Comparison of ENCODE assay signal across 24 cellular contexts in the genomic region with DNA sequence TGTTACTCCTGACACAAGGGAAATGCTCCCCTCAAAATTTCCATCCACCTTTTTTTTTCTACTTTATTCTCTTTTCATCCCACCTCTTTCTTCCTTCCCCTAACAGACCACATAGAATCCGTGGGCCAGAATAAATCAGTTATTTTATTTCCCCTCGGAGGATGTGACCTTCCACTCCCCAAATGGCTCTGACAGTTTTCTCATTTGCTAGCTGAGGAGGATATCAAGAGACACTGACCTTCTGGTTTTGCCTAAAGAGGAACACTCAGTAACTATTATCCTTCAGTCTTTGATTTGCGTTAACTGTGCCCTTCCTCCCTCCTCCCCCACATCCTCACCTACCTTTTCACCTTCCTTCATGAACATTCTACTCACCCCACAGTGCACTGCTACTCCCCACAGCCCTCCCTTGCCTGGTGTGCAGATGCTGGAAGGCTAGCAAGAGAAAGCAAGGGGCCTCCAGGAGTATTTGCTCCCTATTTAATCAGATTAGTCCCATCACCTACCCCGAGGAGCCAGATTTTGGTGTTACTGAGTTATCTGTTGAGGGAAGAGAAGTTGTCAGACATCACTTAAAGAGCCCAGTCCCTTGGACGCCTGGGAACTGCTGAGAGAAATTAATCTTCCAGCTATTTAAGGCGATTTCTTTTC. TPM values are rescaled to one million over a fixed set of nuclear protein-coding genes. Genes with fewer than 3 reads are reported as not detected.
DNase-seq lines count a peak whose midpoint lies in the region; ATAC-seq, FAIRE-seq and TF ChIP-seq lines count a peak whose summit lies in the region.
"Had no signal": no experiment of that assay in that cellular context is flagged by ENCODE, and none has a peak within 500 bp of the region (broad histone marks: within the 10 kb centered on the region; RNA-seq: fewer than 3 reads in every experiment).

No MANE protein-coding gene starts in this region.

- H3K4me3 Mint-ChIP-seq in CD4-positive, CD25-positive, alpha-beta regulatory T cell = peak overlapping the region in 3 of 4 donors; percentile 5 to 33 (median 29)
- no peak overlapping the region for H3K4me3 Mint-ChIP-seq in H9
- H3K4me3 Mint-ChIP-seq: activated CD4-positive, alpha-beta memory T cell treated with anti-CD3 and anti-CD28 coated beads for 36 hours; dendritic cell treated with granulocyte-macrophage colony-stimulating factor and Interleukin-4, amounts not matched to agents 40 ng/mL and 50 ng/mL, for 4 days had no signal

- H4K20me1 ChIP-seq in H9 (ENCODE audit: control insufficient read depth, insufficient read depth, insufficient read length) = no peaks in the 10 kb centered on the region
- H4K20me1 ChIP-seq in K562 (replicated peaks; ENCODE audit: control insufficient read depth, insufficient read depth, low read length) = peaks cover 10% of the 10 kb centered on the region; the same call in 1 of the 2 replicates

- H3K4me3 ChIP-seq in CD4-positive, CD25-positive, alpha-beta regulatory T cell (ENCODE audit: low read depth, low read length) = no peak overlapping the region
- no peak overlapping the region for H3K4me3 ChIP-seq in K562
- H3K4me3 ChIP-seq: body of pancreas, gastroesophageal sphincter, smooth muscle cell, tibial artery had no signal

- POLR2A ChIA-PET in K562 (lab: Yijun Ruan, JAX) = interaction anchor here (0.6 to 6.6 kb wide), 7 partner anchors 8 to 37 kb away, joined by 3 to 65 read pairs (median 5); no protein-coding TSS in a partner anchor

- DNase-seq in CD4-positive, CD25-positive, alpha-beta regulatory T cell = no peak
- DNase-seq in H9 (no peak), K562 (ENCODE audit: extremely low read depth in 1 of 4, low spot score in 3 of 4) (no peak), NCI-H446 (lab: John Stamatoyannopoulos, UW) (no peak)
- DNase-seq in stimulated activated CD8-positive, alpha-beta memory T cell treated with anti-CD3 and anti-CD28 coated beads, Interleukin-4, amount 100 ng/mL, for 48 hours = no peak
- DNase-seq: activated CD4-positive, alpha-beta memory T cell treated with anti-CD3 and anti-CD28 coated beads for 36 hours; activated gamma-delta T cell; AML-193; body of pancreas; KG1; left ventricle myocardium superior; NCI-H1048; NCI-H2081 treated with DMSO at 0.1 percent for 48 hours; NCI-H774; tibial artery had no signal

- no peak overlapping the region for H2BK20ac ChIP-seq in H9 (ENCODE audit: low read depth, low read length, poor library complexity, severe bottlenecking)

- FAIRE-seq in K562 (lab: Jason Lieb, UNC) = no peak

- no peaks in the 10 kb centered on the region for H3K23me2 ChIP-seq in H9 (ENCODE audit: insufficient read length, low read depth, low read length, poor library complexity, severe bottlenecking)

- H3K56ac ChIP-seq in H9 (ENCODE audit: insufficient read length, low read depth, low read length) = no peak overlapping the region

- no peak overlapping the region for H3K4ac ChIP-seq in H9 (ENCODE audit: low read depth, low read length)

- no peak for TF ChIP-seq EP300 in K562 (IDR thresholded peaks at IDR 0.05; ENCODE audit: low read length)

- H3K27me3 ChIP-seq in CD4-positive, CD25-positive, alpha-beta regulatory T cell (ENCODE audit: control insufficient read depth, insufficient read depth, low read length) = no peaks in the 10 kb centered on the region
- H3K27me3 ChIP-seq in H9 (ENCODE audit: insufficient read depth, low read length) (no peaks in the 10 kb centered on the region), K562 (ENCODE audit: control insufficient read depth in 2 of 2, insufficient read depth in 2 of 2, low read length in 2 of 2) (no peaks in the 10 kb centered on the region)
- H3K27me3 ChIP-seq: body of pancreas, gastroesophageal sphincter, tibial artery had no signal

- peaks cover 10% of the 10 kb centered on the region for H3K36me3 ChIP-seq in CD4-positive, CD25-positive, alpha-beta regulatory T cell (ENCODE audit: control insufficient read depth, insufficient read depth, low read length)
- H3K36me3 ChIP-seq in K562 (ENCODE audit: control insufficient read depth, insufficient read depth, low read length) = peaks cover 28% of the 10 kb centered on the region; the same call in 2 of the 3 replicates

- H2AK5ac ChIP-seq in H9 (ENCODE audit: insufficient read length, low read length) = no peak overlapping the region

- H3K14ac ChIP-seq in H9 (ENCODE audit: insufficient read depth, low read length) = no peak overlapping the region

- H3K4me1 Mint-ChIP-seq in CD4-positive, CD25-positive, alpha-beta regulatory T cell = peaks cover 12 to 42% (median 15%) of the 10 kb centered on the region in 4 donors
- H3K4me1 Mint-ChIP-seq in H9 = peaks cover 35 to 37% of the 10 kb centered on the region in 2 experiments

- H2BK5ac ChIP-seq in H9 (ENCODE audit: insufficient read length, low read length) = no peak overlapping the region

- no peak overlapping the region for H3K27ac ChIP-seq in CD4-positive, CD25-positive, alpha-beta regulatory T cell (ENCODE audit: insufficient read depth, low read length, poor library complexity, severe bottlenecking)
- H3K27ac ChIP-seq in H9 (ENCODE audit: insufficient read length, low read depth, low read length) (no peak overlapping the region), K562 (ENCODE audit: extremely low read depth, low read depth, low read length) (no peak overlapping the region)
- H3K27ac ChIP-seq: body of pancreas, gastroesophageal sphincter, HL-60, tibial artery had no signal

- peaks cover 5% of the 10 kb centered on the region for H3K4me1 ChIP-seq in CD4-positive, CD25-positive, alpha-beta regulatory T cell (ENCODE audit: control insufficient read depth, insufficient read depth, low read length, poor library complexity, severe bottlenecking)
- H3K4me1 ChIP-seq in H9 (ENCODE audit: insufficient read depth, low read length) = no peaks in the 10 kb centered on the region
- H3K4me1 ChIP-seq in K562 (replicated peaks in 1 of 2; ENCODE audit: control insufficient read depth in 2 of 2, insufficient read depth in 2 of 2, low read length in 2 of 2) = peaks cover 17 to 41% of the 10 kb centered on the region in 2 experiments; a peak in 4 of 5 replicates
- H3K4me1 ChIP-seq: body of pancreas, tibial artery had no signal

- peak overlapping the region; percentile 32 for H3K9ac ChIP-seq in H9 (ENCODE audit: extremely low read depth, insufficient read length, low read length)
- H3K9ac ChIP-seq in K562 (ENCODE audit: insufficient read depth in 1 of 2, low read depth in 2 of 2, low read length in 2 of 2) = no peak overlapping the region

- in situ Hi-C loops in K562 (cut with MboI) = no loop called here

- no peak overlapping the region for H4K5ac ChIP-seq in H9 (ENCODE audit: insufficient read length, low read depth, low read length)

- H3K27ac Mint-ChIP-seq in CD4-positive, CD25-positive, alpha-beta regulatory T cell = peak overlapping the region in 2 of 3 donors; percentile 78 to 79
- H3K27ac Mint-ChIP-seq in H9 = peak overlapping the region in 2 of 3 experiments; percentile 9 to 91; a peak in 2 of 7 replicates
- H3K27ac Mint-ChIP-seq: activated CD4-positive, alpha-beta memory T cell treated with anti-CD3 and anti-CD28 coated beads for 36 hours; dendritic cell treated with granulocyte-macrophage colony-stimulating factor and Interleukin-4, amounts not matched to agents 40 ng/mL and 50 ng/mL, for 4 days; progenitor cell of endocrine pancreas had no signal

- H3K18ac ChIP-seq in H9 (ENCODE audit: insufficient read length, low read depth, low read length) = no peak overlapping the region

- intact Hi-C loops in K562 (cut with micrococcal nuclease) = no loop called here

- H3K79me2 ChIP-seq in H9 (ENCODE audit: insufficient read depth, low read length) = no peaks in the 10 kb centered on the region
- H3K79me2 ChIP-seq in K562 (ENCODE audit: control insufficient read depth, insufficient read depth, low read length) = no peaks in the 10 kb centered on the region; the same call in 2 of the 3 replicates

- no peak overlapping the region for H4K8ac ChIP-seq in H9 (replicated peaks; ENCODE audit: insufficient read length, low read depth, low read length)

- no peak overlapping the region for H2BK15ac ChIP-seq in H9 (ENCODE audit: low read depth, low read length)

- H4K91ac ChIP-seq in H9 (ENCODE audit: insufficient read length, low read depth, low read length) = no peak overlapping the region

- H3T11ph ChIP-seq in H9 (ENCODE audit: low read length) = no peak overlapping the region

- H2BK12ac ChIP-seq in H9 (ENCODE audit: insufficient read length, low read depth, low read length) = no peak overlapping the region

- H3K27me3 Mint-ChIP-seq in CD4-positive, CD25-positive, alpha-beta regulatory T cell = peaks cover 5% of the 10 kb centered on the region
- no peaks in the 10 kb centered on the region for H3K27me3 Mint-ChIP-seq in H9 (ENCODE audit: low read depth)
- H3K27me3 Mint-ChIP-seq: activated CD4-positive, alpha-beta memory T cell treated with anti-CD3 and anti-CD28 coated beads for 36 hours; dendritic cell treated with granulocyte-macrophage colony-stimulating factor and Interleukin-4, amounts not matched to agents 40 ng/mL and 50 ng/mL, for 4 days; progenitor cell of endocrine pancreas had no signal

- no CpG with 5 or more reads among the region's 6 CpGs for WGBS in H9 (ENCODE audit: extremely low coverage, insufficient read length, low lambda C conversion rate)
- WGBS in K562 (ENCODE audit: insufficient coverage, low coverage, missing lambda C conversion rate) = 30% methylated on average over 6 of the region's 6 CpGs

- TF ChIP-seq CTCF in H9 (conservative IDR thresholded peaks at IDR 0.05) (no peak), K562 (IDR thresholded peaks at IDR 0.05 in 2 of 3, conservative IDR thresholded peaks at IDR 0.05 in 1 of 3; ENCODE audit: insufficient read depth in 2 of 3, low read depth in 1 of 3, low read length in 3 of 3) (no peak)

- TF ChIP-seq RAD21 in K562 (CRISPR knock-in tag; conservative IDR thresholded peaks at IDR 0.05 in 1 of 2, IDR thresholded peaks at IDR 0.05 in 1 of 2) = no peak

- no peak overlapping the region for H3K23ac ChIP-seq in H9 (ENCODE audit: insufficient read length, low read depth, low read length)

- BruUV-seq in K562 (replicated peaks; lab: Mats Ljungman, UMichigan) = no TSS peak

- H3K9me1 ChIP-seq in K562 (ENCODE audit: control insufficient read depth, insufficient read depth, low read length) = no peaks in the 10 kb centered on the region

- H3K9me3 ChIP-seq in CD4-positive, CD25-positive, alpha-beta regulatory T cell (ENCODE audit: control insufficient read depth in 2 of 2, low read length in 2 of 2) = no peaks in the 10 kb centered on the region
- H3K9me3 ChIP-seq in H9 (ENCODE audit: control insufficient read depth, low read depth, low read length) (no peaks in the 10 kb centered on the region), K562 (replicated peaks; ENCODE audit: control insufficient read depth, insufficient read depth, low read depth, low read length) (no peaks in the 10 kb centered on the region)
- H3K9me3 ChIP-seq: body of pancreas, gastroesophageal sphincter, tibial artery had no signal

- H3K9me3 Mint-ChIP-seq in CD4-positive, CD25-positive, alpha-beta regulatory T cell = peaks cover 0 to 2% (median 0%) of the 10 kb centered on the region in 7 donors
- H3K9me3 Mint-ChIP-seq in H9 = no peaks in the 10 kb centered on the region
- H3K9me3 Mint-ChIP-seq: activated CD4-positive, alpha-beta memory T cell treated with anti-CD3 and anti-CD28 coated beads for 36 hours; dendritic cell treated with granulocyte-macrophage colony-stimulating factor and Interleukin-4, amounts not matched to agents 40 ng/mL and 50 ng/mL, for 4 days had no signal

- H2AFZ ChIP-seq in H9 (ENCODE audit: low read length) (no peak overlapping the region), K562 (ENCODE audit: low read depth, low read length) (no peak overlapping the region)

- CTCF ChIA-PET in K562 (lab: Yijun Ruan, JAX; ENCODE audit: low intra/inter-chr PET ratio) = no interaction called here

- no peak for TF ChIP-seq POLR2A in K562 (conservative IDR thresholded peaks at IDR 0.05)

- no peak for ATAC-seq in CD4-positive, CD25-positive, alpha-beta regulatory T cell (ENCODE audit: low read depth in 2 of 2)
- ATAC-seq in K562 = no peak
- no peak for ATAC-seq in HG02588 (IDR thresholded peaks at IDR 0.05; ENCODE audit: unreplicated experiment)
- ATAC-seq: body of pancreas, gastroesophageal sphincter, left ventricle myocardium superior had no signal

- H3K4me2 ChIP-seq in H9 (ENCODE audit: insufficient read depth, insufficient read length, low read length) (no peak overlapping the region), K562 (ENCODE audit: insufficient read depth, low read length) (no peak overlapping the region)
- H3K4me2 ChIP-seq: smooth muscle cell had no signal

- no peak overlapping the region for H2BK120ac ChIP-seq in H9 (ENCODE audit: low read depth, low read length, poor library complexity, severe bottlenecking)

- no peaks in the 10 kb centered on the region for H3K79me1 ChIP-seq in H9 (ENCODE audit: insufficient read depth, low read depth, low read length, poor library complexity, severe bottlenecking)

- H3K36me3 Mint-ChIP-seq in CD4-positive, CD25-positive, alpha-beta regulatory T cell = peaks cover 32% of the 10 kb centered on the region
- H3K36me3 Mint-ChIP-seq in H9 (ENCODE audit: insufficient read depth in 1 of 3, low read depth in 3 of 3) = peaks cover 20 to 27% (median 27%) of the 10 kb centered on the region in 3 experiments; a peak in 6 of 7 replicates

RNA-seq across cellular contexts. Expression of gene PSMB5, which starts 11.7 kb away (rescaled TPM):
- total RNA-seq in CD4-positive, CD25-positive, alpha-beta regulatory T cell = 13.8 TPM
- polyA plus RNA-seq in CD4-positive, CD25-positive, alpha-beta regulatory T cell = 10 to 100 TPM; 28.2 to 50.9 (median 39.5) TPM
- total RNA-seq in H9 (2021) (252 and 253 TPM in 2 replicates), K562 (2014; rRNA removed) (279 and 297 TPM in 2 replicates), K562 (2014; rRNA removed; fragmentation: Illumina TruSeq; extraction: Trizol) (204 and 223 TPM in 2 replicates), K562 (2015; rRNA removed; fragmentation: Illumina TruSeq; extraction: Trizol) (210 and 212 TPM in 2 replicates), K562 (2021) (198 and 218 TPM in 2 replicates)
- 49.0 and 108 TPM in 2 replicates for total RNA-seq in K562 (2011; cell fraction: chromatin; rRNA removed; ENCODE audit: low replicate concordance)
- 166 and 172 TPM in 2 replicates for total RNA-seq in K562 (2011; cell fraction: nucleolus; rRNA removed)
- total RNA-seq in K562 (2011; cell fraction: nucleoplasm; rRNA removed) = 110 and 115 TPM in 2 replicates
- polyA plus RNA-seq in K562 (2011; rRNA removed) (273 and 285 TPM in 2 replicates), K562 (2014; fragmentation: Illumina TruSeq; extraction: Trizol) (194 and 201 TPM in 2 replicates), K562 (2014; fragmentation: Nextera tagmentation; extraction: Ambion mirVana) (1,000 to 10,000 TPM; 1,679 to 1,870 TPM), K562 (2014; rRNA removed) (249 and 269 TPM in 2 replicates)
- 421 and 454 TPM in 2 replicates for polyA plus RNA-seq in K562 (2011; cell fraction: cytosol; rRNA removed)
- polyA plus RNA-seq in K562 (2011; cell fraction: nucleus; rRNA removed) = 100 and 125 TPM in 2 replicates
- polyA plus RNA-seq in K562 (2012) = 194 and 217 TPM in 2 replicates
- polyA minus RNA-seq in K562 (2011; rRNA and poly(A)+ RNA removed) = 242 and 304 TPM in 2 replicates
- polyA minus RNA-seq in K562 (2011; cell fraction: cytosol; rRNA and poly(A)+ RNA removed) = 130 and 188 TPM in 2 replicates
- polyA minus RNA-seq in K562 (2011; cell fraction: nucleus; rRNA and poly(A)+ RNA removed) = 61.7 and 82.4 TPM in 2 replicates

RNA-seq across cellular contexts. Expression of gene C14orf93, which starts 13.0 kb away (rescaled TPM):
- total RNA-seq in CD4-positive, CD25-positive, alpha-beta regulatory T cell = 8.5 TPM
- polyA plus RNA-seq in CD4-positive, CD25-positive, alpha-beta regulatory T cell = 1 to 10 TPM; 4.7 to 7.5 (median 6.9) TPM
- 6.9 and 8.2 TPM in 2 replicates for total RNA-seq in H9 (2021)
- total RNA-seq in K562 (2011; cell fraction: chromatin; rRNA removed; ENCODE audit: low replicate concordance) = 17.1 and 22.1 TPM in 2 replicates
- 11.1 and 12.5 TPM in 2 replicates for total RNA-seq in K562 (2011; cell fraction: nucleolus; rRNA removed)
- total RNA-seq in K562 (2011; cell fraction: nucleoplasm; rRNA removed) = 12.4 and 13.6 TPM in 2 replicates
- 17.0 and 18.7 TPM in 2 replicates for total RNA-seq in K562 (2014; rRNA removed)
- 11.1 and 12.9 TPM in 2 replicates for total RNA-seq in K562 (2014; rRNA removed; fragmentation: Illumina TruSeq; extraction: Trizol)
- 11.8 and 14.8 TPM in 2 replicates for total RNA-seq in K562 (2015; rRNA removed; fragmentation: Illumina TruSeq; extraction: Trizol)
- total RNA-seq in K562 (2021) = 15.9 and 16.1 TPM in 2 replicates
- 20.4 and 23.1 TPM in 2 replicates for polyA plus RNA-seq in K562 (2011; rRNA removed)
- 24.5 and 29.4 TPM in 2 replicates for polyA plus RNA-seq in K562 (2011; cell fraction: cytosol; rRNA removed)
- polyA plus RNA-seq in K562 (2011; cell fraction: nucleus; rRNA removed) = 21.8 and 24.5 TPM in 2 replicates
- 11.8 and 23.7 TPM in 2 replicates for polyA plus RNA-seq in K562 (2012)
- polyA plus RNA-seq in K562 (2014; fragmentation: Illumina TruSeq; extraction: Trizol) = 22.0 and 26.3 TPM in 2 replicates
- polyA plus RNA-seq in K562 (2014; fragmentation: Nextera tagmentation; extraction: Ambion mirVana) = 1 to 10 TPM; 2.2 to 3.0 TPM
- polyA plus RNA-seq in K562 (2014; rRNA removed) = 22.4 and 24.3 TPM in 2 replicates
- polyA minus RNA-seq in K562 (2011; rRNA and poly(A)+ RNA removed) = 28.0 and 29.8 TPM in 2 replicates
- polyA minus RNA-seq in K562 (2011; cell fraction: cytosol; rRNA and poly(A)+ RNA removed) = 9.7 and 11.8 TPM in 2 replicates
- polyA minus RNA-seq in K562 (2011; cell fraction: nucleus; rRNA and poly(A)+ RNA removed) = 5.3 and 7.0 TPM in 2 replicates

RNA-seq across cellular contexts. Expression of gene PSMB11, which starts 19.0 kb away (rescaled TPM):
- total RNA-seq in CD4-positive, CD25-positive, alpha-beta regulatory T cell = not detected
- polyA plus RNA-seq in CD4-positive, CD25-positive, alpha-beta regulatory T cell = not detected
- total RNA-seq in H9 (2021) (not detected in 2 replicates), K562 (2014; rRNA removed) (not detected in 2 replicates), K562 (2014; rRNA removed; fragmentation: Illumina TruSeq; extraction: Trizol) (not detected in 2 replicates), K562 (2015; rRNA removed; fragmentation: Illumina TruSeq; extraction: Trizol) (not detected in 2 replicates), K562 (2021) (not detected in 2 replicates)
- not detected in 2 replicates for total RNA-seq in K562 (2011; cell fraction: chromatin; rRNA removed; ENCODE audit: low replicate concordance)
- total RNA-seq in K562 (2011; cell fraction: nucleolus; rRNA removed) = 0.17 TPM in 1 of 2 replicates, not detected in the other
- not detected in 2 replicates for total RNA-seq in K562 (2011; cell fraction: nucleoplasm; rRNA removed)
- polyA plus RNA-seq in K562 (2011; rRNA removed) (not detected in 2 replicates), K562 (2014; fragmentation: Illumina TruSeq; extraction: Trizol) (not detected in 2 replicates), K562 (2014; fragmentation: Nextera tagmentation; extraction: Ambion mirVana) (not detected), K562 (2014; rRNA removed) (not detected in 2 replicates)
- polyA plus RNA-seq in K562 (2011; cell fraction: cytosol; rRNA removed) = 0.06 TPM in 1 of 2 replicates, not detected in the other
- polyA plus RNA-seq in K562 (2011; cell fraction: nucleus; rRNA removed) = not detected in 2 replicates
- not detected in 2 replicates for polyA plus RNA-seq in K562 (2012)
- not detected in 2 replicates for polyA minus RNA-seq in K562 (2011; rRNA and poly(A)+ RNA removed)
- not detected in 2 replicates for polyA minus RNA-seq in K562 (2011; cell fraction: cytosol; rRNA and poly(A)+ RNA removed)
- polyA minus RNA-seq in K562 (2011; cell fraction: nucleus; rRNA and poly(A)+ RNA removed) = not detected in 2 replicates
- total RNA-seq: activated CD4-positive, alpha-beta memory T cell treated with anti-CD3 and anti-CD28 coated beads for 36 hours; body of pancreas; epithelial cell of proximal tubule; H4; left ventricle myocardium superior; progenitor cell of endocrine pancreas; RPMI7951; smooth muscle cell had no signal
- polyA plus RNA-seq: smooth muscle cell had no signal

RNA-seq across cellular contexts. Expression of gene CDH24, which starts 34.3 kb away (rescaled TPM):
- total RNA-seq in CD4-positive, CD25-positive, alpha-beta regulatory T cell = 2.9 TPM
- polyA plus RNA-seq in CD4-positive, CD25-positive, alpha-beta regulatory T cell = under 1 TPM; 0.17 to 0.79 (median 0.25) TPM
- total RNA-seq in H9 (2021) = 16.7 and 16.9 TPM in 2 replicates
- total RNA-seq in K562 (2011; cell fraction: chromatin; rRNA removed; ENCODE audit: low replicate concordance) = 31.5 and 72.4 TPM in 2 replicates
- total RNA-seq in K562 (2011; cell fraction: nucleolus; rRNA removed) = 45.5 and 46.5 TPM in 2 replicates
- 33.9 and 37.3 TPM in 2 replicates for total RNA-seq in K562 (2011; cell fraction: nucleoplasm; rRNA removed)
- total RNA-seq in K562 (2014; rRNA removed) = 4.9 and 6.6 TPM in 2 replicates
- 2.4 and 3.0 TPM in 2 replicates for total RNA-seq in K562 (2014; rRNA removed; fragmentation: Illumina TruSeq; extraction: Trizol)
- 3.6 and 4.0 TPM in 2 replicates for total RNA-seq in K562 (2015; rRNA removed; fragmentation: Illumina TruSeq; extraction: Trizol)
- total RNA-seq in K562 (2021) = 11.1 and 12.8 TPM in 2 replicates
- 6.5 and 11.1 TPM in 2 replicates for polyA plus RNA-seq in K562 (2011; rRNA removed)
- polyA plus RNA-seq in K562 (2011; cell fraction: cytosol; rRNA removed) = 10.1 and 17.2 TPM in 2 replicates
- 66.1 and 112 TPM in 2 replicates for polyA plus RNA-seq in K562 (2011; cell fraction: nucleus; rRNA removed)
- 7.5 and 9.6 TPM in 2 replicates for polyA plus RNA-seq in K562 (2012)
- 8.1 and 9.2 TPM in 2 replicates for polyA plus RNA-seq in K562 (2014; fragmentation: Illumina TruSeq; extraction: Trizol)
- under 1 TPM; 0.04 to 0.10 TPM for polyA plus RNA-seq in K562 (2014; fragmentation: Nextera tagmentation; extraction: Ambion mirVana)
- 15.5 and 16.2 TPM in 2 replicates for polyA plus RNA-seq in K562 (2014; rRNA removed)
- 3.6 and 5.3 TPM in 2 replicates for polyA minus RNA-seq in K562 (2011; rRNA and poly(A)+ RNA removed)
- polyA minus RNA-seq in K562 (2011; cell fraction: cytosol; rRNA and poly(A)+ RNA removed) = 4.9 and 7.6 TPM in 2 replicates
- 8.7 and 10.5 TPM in 2 replicates for polyA minus RNA-seq in K562 (2011; cell fraction: nucleus; rRNA and poly(A)+ RNA removed)

RNA-seq across cellular contexts. Expression of gene AJUBA, which starts 40.6 kb away (rescaled TPM):
- total RNA-seq in CD4-positive, CD25-positive, alpha-beta regulatory T cell = 0.54 TPM
- 1 to 10 TPM in 1 of 4 donors, under 1 TPM in 3; 0.20 to 1.0 (median 0.71) TPM for polyA plus RNA-seq in CD4-positive, CD25-positive, alpha-beta regulatory T cell
- 44.3 and 44.9 TPM in 2 replicates for total RNA-seq in H9 (2021)
- 12.8 and 18.9 TPM in 2 replicates for total RNA-seq in K562 (2011; cell fraction: chromatin; rRNA removed; ENCODE audit: low replicate concordance)
- 9.2 and 10.0 TPM in 2 replicates for total RNA-seq in K562 (2011; cell fraction: nucleolus; rRNA removed)
- 10.9 and 18.6 TPM in 2 replicates for total RNA-seq in K562 (2011; cell fraction: nucleoplasm; rRNA removed)
- total RNA-seq in K562 (2014; rRNA removed) = 3.3 and 5.3 TPM in 2 replicates
- total RNA-seq in K562 (2014; rRNA removed; fragmentation: Illumina TruSeq; extraction: Trizol) = 3.1 and 3.2 TPM in 2 replicates
- 1.5 and 1.8 TPM in 2 replicates for total RNA-seq in K562 (2015; rRNA removed; fragmentation: Illumina TruSeq; extraction: Trizol)
- total RNA-seq in K562 (2021) = 2.9 and 4.3 TPM in 2 replicates
- 4.7 and 6.4 TPM in 2 replicates for polyA plus RNA-seq in K562 (2011; rRNA removed)
- 3.5 and 5.2 TPM in 2 replicates for polyA plus RNA-seq in K562 (2011; cell fraction: cytosol; rRNA removed)
- 7.3 and 10.0 TPM in 2 replicates for polyA plus RNA-seq in K562 (2011; cell fraction: nucleus; rRNA removed)
- polyA plus RNA-seq in K562 (2012) = 3.0 and 13.8 TPM in 2 replicates
- 2.3 and 2.8 TPM in 2 replicates for polyA plus RNA-seq in K562 (2014; fragmentation: Illumina TruSeq; extraction: Trizol)
- 1 to 10 TPM in 1 of 2 experiments, under 1 TPM in 1; 0.73 to 1.6 TPM for polyA plus RNA-seq in K562 (2014; fragmentation: Nextera tagmentation; extraction: Ambion mirVana)
- 2.0 and 2.2 TPM in 2 replicates for polyA plus RNA-seq in K562 (2014; rRNA removed)
- polyA minus RNA-seq in K562 (2011; rRNA and poly(A)+ RNA removed) = 10.0 and 10.6 TPM in 2 replicates
- 3.7 and 4.5 TPM in 2 replicates for polyA minus RNA-seq in K562 (2011; cell fraction: cytosol; rRNA and poly(A)+ RNA removed)
- polyA minus RNA-seq in K562 (2011; cell fraction: nucleus; rRNA and poly(A)+ RNA removed) = 4.7 and 9.6 TPM in 2 replicates

Comparison
In these comparisons a context has a peak if more than half of its experiments do, and no peak if none do; other contexts are left out.
1. H3K4me3 Mint-ChIP-seq: peak in CD4-positive, CD25-positive, alpha-beta regulatory T cell (3 of 4); none in H9 (0 of 2).